Comparison of ENCODE assay signal across 8 cellular contexts in genomic region chr12:67710582-67710981, GRCh38.
A peak's percentile ranks its signal among the peaks of the same experiment; 100 is the strongest.
DNase-seq lines count a peak whose midpoint lies in the region; ATAC-seq and TF ChIP-seq lines count a peak whose summit lies in the region.

No MANE protein-coding gene starts in this region.

- no peaks in the 10 kb centered on the region for H3K27me3 ChIP-seq in liver (ENCODE audit: control insufficient read depth in 4 of 4, insufficient read depth in 4 of 4, low read length in 3 of 4)

- TF ChIP-seq CTCF in liver (IDR thresholded peaks at IDR 0.05; ENCODE audit: low read depth, low read length, missing input control) (no peak), mesothelial cell of epicardium (IDR thresholded peaks at IDR 0.05; ENCODE audit: unreplicated experiment) (no peak)

- peak in 1 of 2 donors; percentile 17 for TF ChIP-seq RAD21 in liver (IDR thresholded peaks at IDR 0.05)

- H3K4me1 Mint-ChIP-seq in mesothelial cell of epicardium = peaks cover 23% of the 10 kb centered on the region

- 32% methylated on average over 3 of the region's 3 CpGs for WGBS in liver

- DNase-seq in NOMO-1 treated with dmso at 0.1 percent for 144 hours (lab: John Stamatoyannopoulos, UW; ENCODE audit: unreplicated experiment) = peak; percentile 62
- no peak for DNase-seq in erythroblast (lab: John Stamatoyannopoulos, UW)
- no peak for DNase-seq in mesothelial cell of epicardium (ENCODE audit: low spot score in 2 of 2, unreplicated experiment in 2 of 2)
- DNase-seq in activated CD8-positive, alpha-beta memory T cell treated with anti-CD3 and anti-CD28 coated beads, Interleukin-2, amount 50 U/mL, for 4 hours = no peak
- no peak for DNase-seq in cerebellar cortex (ENCODE audit: low spot score)

- H3K27ac Mint-ChIP-seq in mesothelial cell of epicardium = no peak overlapping the region

- no peak for TF ChIP-seq POLR2A in erythroblast (IDR thresholded peaks at IDR 0.05; ENCODE audit: low read length)

- no peaks in the 10 kb centered on the region for H3K27me3 Mint-ChIP-seq in mesothelial cell of epicardium (ENCODE audit: low read depth)

- H3K27ac ChIP-seq in liver (ENCODE audit: low read depth in 1 of 2, low read length in 2 of 2) = no peak overlapping the region

- no peaks in the 10 kb centered on the region for H3K9me3 Mint-ChIP-seq in mesothelial cell of epicardium

- no peaks in the 10 kb centered on the region for H3K9me3 ChIP-seq in liver (ENCODE audit: control insufficient read depth in 4 of 4, low read length in 3 of 4)

- no peaks in the 10 kb centered on the region for H3K36me3 ChIP-seq in liver (ENCODE audit: control insufficient read depth in 4 of 4, insufficient read depth in 3 of 4, low read depth in 1 of 4, low read length in 3 of 4)

- H3K36me3 Mint-ChIP-seq in mesothelial cell of epicardium = no peaks in the 10 kb centered on the region

- peak; percentile 90 for ATAC-seq in GM18873 (IDR thresholded peaks at IDR 0.05; ENCODE audit: low FRiP score, unreplicated experiment)
- peak; percentile 98 for ATAC-seq in HG02798 (IDR thresholded peaks at IDR 0.05; ENCODE audit: poor library complexity, unreplicated experiment)

- H3K9ac ChIP-seq in liver (ENCODE audit: low read depth in 1 of 2, low read length in 2 of 2) = no peak overlapping the region

- no peak overlapping the region for H3K4me3 ChIP-seq in liver (ENCODE audit: low read depth in 1 of 3, low read length in 3 of 3)

- H3K4me1 ChIP-seq in liver (ENCODE audit: control insufficient read depth in 4 of 4, insufficient read depth in 4 of 4, low read length in 3 of 4) = no peaks in the 10 kb centered on the region

- H3K4me3 Mint-ChIP-seq in mesothelial cell of epicardium = no peak overlapping the region

TF ChIP-seq in liver, 16 proteins besides CTCF, POLR2A, EP300 and RAD21:
- peak; percentile 31 for TF ChIP-seq SP1 (IDR thresholded peaks at IDR 0.05)
- peak in 1 of 2 donors; percentile 13 for TF ChIP-seq RXRA (IDR thresholded peaks at IDR 0.05)
- TF ChIP-seq HNF4A (conservative IDR thresholded peaks at IDR 0.05) = peak; percentile 56 to 60
- no peak for TF ChIP-seq GABPA (IDR thresholded peaks at IDR 0.05 in 1 of 2, conservative IDR thresholded peaks at IDR 0.05 in 1 of 2)
- TF ChIP-seq FOXA1 (IDR thresholded peaks at IDR 0.05) = no peak
- TF ChIP-seq JUND (IDR thresholded peaks at IDR 0.05) = peak; percentile 29 to 47
- no peak for TF ChIP-seq NR2F2 (IDR thresholded peaks at IDR 0.05)
- peak; percentile 34 for TF ChIP-seq HNF4G (IDR thresholded peaks at IDR 0.05)
- TF ChIP-seq TAF1 (conservative IDR thresholded peaks at IDR 0.05) = no peak
